In the genomic region with DNA sequence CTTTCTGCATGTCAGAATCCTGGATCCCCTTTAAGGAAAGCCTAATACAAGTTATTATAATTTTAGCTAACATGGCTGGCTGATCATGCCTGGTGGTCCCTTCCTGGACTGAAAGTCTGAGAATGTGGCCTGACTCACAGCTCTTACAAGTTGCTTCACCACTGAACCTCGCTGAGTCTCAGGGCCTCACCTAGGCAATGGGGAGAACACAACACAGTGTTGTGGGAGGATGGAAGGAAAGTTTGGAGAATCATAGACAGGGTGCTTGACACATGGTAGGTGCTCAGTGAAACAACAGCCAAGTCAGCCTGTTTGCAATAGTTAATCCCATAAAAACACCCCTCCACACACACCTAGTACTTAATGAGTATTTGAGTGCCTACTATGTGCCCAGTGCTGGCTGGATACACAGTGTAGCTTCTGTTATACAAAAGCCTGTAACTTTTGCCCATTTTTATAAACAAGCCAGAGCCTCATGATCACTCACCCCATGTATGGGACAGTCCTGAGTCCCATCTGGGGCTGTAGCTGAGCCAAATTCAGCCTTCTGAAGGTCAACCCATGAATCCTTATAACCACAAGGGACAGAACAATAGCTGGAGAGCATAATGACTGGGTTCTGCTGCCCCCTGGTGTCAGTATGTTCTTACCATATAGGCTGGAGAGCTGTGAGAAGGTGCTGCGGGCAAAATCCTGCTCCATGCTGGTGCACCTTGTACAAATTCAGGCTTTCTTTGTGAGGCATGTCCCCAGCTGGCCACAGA, we compare ENCODE assay signal across 8 cellular contexts. TPM values are rescaled to one million over a fixed set of nuclear protein-coding genes. Genes with fewer than 3 reads are reported as not detected.
DNase-seq lines count a peak whose midpoint lies in the region; ATAC-seq and TF ChIP-seq lines count a peak whose summit lies in the region.

No MANE protein-coding gene starts in this region.

- peaks cover 35% of the 10 kb centered on the region for H3K4me1 Mint-ChIP-seq in CD4-positive, alpha-beta T cell (ENCODE audit: low read depth)
- H3K4me1 Mint-ChIP-seq in effector memory CD8-positive, alpha-beta T cell (ENCODE audit: low read depth in 2 of 2) = peaks cover 26 to 50% of the 10 kb centered on the region in 2 donors
- H3K4me1 Mint-ChIP-seq in memory B cell = peaks cover 10% of the 10 kb centered on the region

- no peak overlapping the region for H3K4me3 Mint-ChIP-seq in CD4-positive, alpha-beta T cell
- no peak overlapping the region for H3K4me3 Mint-ChIP-seq in effector memory CD8-positive, alpha-beta T cell
- H3K4me3 Mint-ChIP-seq in memory B cell = no peak overlapping the region

- no peak overlapping the region for H3K27ac ChIP-seq in CD4-positive, alpha-beta T cell (ENCODE audit: low read depth, low read length)

- peaks cover 11% of the 10 kb centered on the region for H3K27me3 ChIP-seq in CD4-positive, alpha-beta T cell (ENCODE audit: control insufficient read depth, insufficient read depth, low read length)

- POLR2A ChIA-PET in CD4-positive, alpha-beta T cell (lab: Charles Lee) = interaction anchor here (0.6 to 2.6 kb wide), 7 partner anchors 8 to 422 kb away, joined by 3 to 21 read pairs (median 4); partner anchors contain the start of gene FNIP1

- DNase-seq in CD4-positive, alpha-beta T cell = peak; percentile 58 to 76 (median 70)
- DNase-seq in NOMO-1 treated with DMSO at 0.1 percent for 48 hours (lab: John Stamatoyannopoulos, UW; ENCODE audit: unreplicated experiment) (peak; percentile 52), memory B cell (ENCODE audit: low spot score in 2 of 2) (peak; percentile 70 to 74)
- DNase-seq in activated CD8-positive, alpha-beta memory T cell treated with anti-CD3 and anti-CD28 coated beads for 4 hours (ENCODE audit: low read depth in 2 of 2) = peak; percentile 50 to 52
- peak; percentile 66 to 73 (median 70) for DNase-seq in effector memory CD8-positive, alpha-beta T cell
- peak; percentile 64 to 74 for DNase-seq in stimulated activated CD8-positive, alpha-beta memory T cell treated with anti-CD3 and anti-CD28 coated beads, Interleukin-2, amount 100 ng/mL, for 48 hours (ENCODE audit: low read depth in 2 of 2)

- peak; percentile 64 for ATAC-seq in CD4-positive, alpha-beta T cell (ENCODE audit: poor library complexity)
- peak; percentile 59 for ATAC-seq in GM19372 (IDR thresholded peaks at IDR 0.05; ENCODE audit: low read depth, unreplicated experiment)
- ATAC-seq in HG03565 (IDR thresholded peaks at IDR 0.05; ENCODE audit: unreplicated experiment) = peak; percentile 77
- ATAC-seq in effector memory CD8-positive, alpha-beta T cell (replicated peaks) = peak; percentile 43
- peak; percentile 75 for ATAC-seq in memory B cell (ENCODE audit: low read depth)

- CTCF ChIA-PET in CD4-positive, alpha-beta T cell (lab: Charles Lee) = interaction anchor here (0.5 to 5.6 kb wide), 16 partner anchors 11 to 479 kb away, joined by 3 to 75 read pairs (median 4); partner anchors contain the start of gene IL3

- H3K9me3 Mint-ChIP-seq in CD4-positive, alpha-beta T cell = no peaks in the 10 kb centered on the region
- H3K9me3 Mint-ChIP-seq in effector memory CD8-positive, alpha-beta T cell = no peaks in the 10 kb centered on the region
- H3K9me3 Mint-ChIP-seq in memory B cell = no peaks in the 10 kb centered on the region

- no peaks in the 10 kb centered on the region for H3K36me3 Mint-ChIP-seq in CD4-positive, alpha-beta T cell (ENCODE audit: low read depth)
- peaks cover 4% of the 10 kb centered on the region for H3K36me3 Mint-ChIP-seq in effector memory CD8-positive, alpha-beta T cell (ENCODE audit: insufficient read depth)
- no peaks in the 10 kb centered on the region for H3K36me3 Mint-ChIP-seq in memory B cell

- H3K27ac Mint-ChIP-seq in CD4-positive, alpha-beta T cell = no peak overlapping the region
- peak overlapping the region in 1 of 2 donors; percentile 57 for H3K27ac Mint-ChIP-seq in effector memory CD8-positive, alpha-beta T cell
- no peak overlapping the region for H3K27ac Mint-ChIP-seq in memory B cell

- H3K27me3 Mint-ChIP-seq in CD4-positive, alpha-beta T cell = peaks cover 26% of the 10 kb centered on the region
- H3K27me3 Mint-ChIP-seq in effector memory CD8-positive, alpha-beta T cell = peaks cover 12 to 15% of the 10 kb centered on the region in 2 donors
- peaks cover 12% of the 10 kb centered on the region for H3K27me3 Mint-ChIP-seq in memory B cell

- H3K9me3 ChIP-seq in CD4-positive, alpha-beta T cell (ENCODE audit: control insufficient read depth, low read length) = no peaks in the 10 kb centered on the region

- TF ChIP-seq CTCF in CD4-positive, alpha-beta T cell (IDR thresholded peaks at IDR 0.05) = peak; percentile 80

- intact Hi-C loops in CD4-positive, alpha-beta T cell (cut with DNase I, micrococcal nuclease) = loop anchor here (1.0 to 5.0 kb wide), 3 partner anchors 196 to 418 kb away; no protein-coding TSS in a partner anchor

RNA-seq across cellular contexts. Expression of gene ACSL6, which starts 3.9 kb away (rescaled TPM):
- 10 to 100 TPM; 13.9 to 17.6 TPM for total RNA-seq in CD4-positive, alpha-beta T cell

RNA-seq across cellular contexts. Expression of gene IL3, which starts 52.9 kb away (rescaled TPM):
- total RNA-seq in CD4-positive, alpha-beta T cell = not detected
